16 cellular contexts compared by ENCODE assay signal in the genomic region with DNA sequence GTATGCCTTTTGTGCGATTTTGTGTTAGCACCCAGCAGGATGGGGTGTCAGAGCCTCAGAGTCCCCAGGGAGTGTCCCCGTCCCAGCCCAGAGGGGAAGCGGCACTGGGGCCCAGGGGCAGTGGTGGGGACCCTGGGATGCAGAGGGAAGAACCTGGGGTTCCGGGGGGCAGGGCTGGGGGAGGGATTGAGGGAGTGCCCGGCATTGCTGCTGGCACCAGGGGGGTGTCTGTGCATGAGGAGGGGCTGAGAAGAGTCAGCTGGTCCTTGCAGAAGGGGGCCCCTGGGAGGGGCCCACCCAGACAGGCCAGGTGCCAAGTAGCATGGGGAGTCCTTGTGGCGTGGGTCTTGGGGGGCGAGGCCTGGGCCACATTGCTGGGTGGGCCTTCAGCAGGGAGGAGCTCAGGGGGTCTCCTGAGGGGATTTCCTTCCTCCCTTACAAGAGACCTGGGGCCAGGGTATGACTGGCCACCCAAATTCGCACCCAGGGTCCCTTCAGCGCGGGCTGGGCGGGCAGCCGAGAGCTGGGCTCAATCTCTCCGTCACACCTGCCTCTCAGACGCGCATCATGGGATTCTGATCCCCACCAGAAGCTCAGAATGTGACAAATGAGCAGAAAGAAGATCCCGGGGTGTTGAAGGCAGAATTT.
DNase-seq lines count a peak whose midpoint lies in the region; ATAC-seq and TF ChIP-seq lines count a peak whose summit lies in the region.
"Had no signal": no experiment of that assay in that cellular context is flagged by ENCODE, and none has a peak within 500 bp of the region (broad histone marks: within the 10 kb centered on the region; RNA-seq: fewer than 3 reads in every experiment).

No MANE protein-coding gene starts in this region.

- intact Hi-C loops in Right ventricle myocardium superior (cut with DNase I) (no loop called here), cardiac septum (cut with DNase I) (no loop called here), lower lobe of right lung (cut with DNase I) (no loop called here), spleen (cut with DNase I; ENCODE audit: low total_unique reads) (no loop called here)
- intact Hi-C loops in activated CD4-positive, alpha-beta memory T cell treated with anti-CD3 and anti-CD28 coated beads for 36 hours (cut with micrococcal nuclease) = no loop called here

- H3K9ac ChIP-seq in BLaER1 treated with 17β-estradiol and CSF1 and Interleukin-3, amounts not matched to agents 10 nM and 100 nM = no peak overlapping the region

- H3K36me3 ChIP-seq in BLaER1 treated with 17β-estradiol and CSF1 and Interleukin-3, amounts not matched to agents 10 nM and 100 nM = no peaks in the 10 kb centered on the region
- H3K36me3 ChIP-seq in lower lobe of right lung = no peaks in the 10 kb centered on the region
- H3K36me3 ChIP-seq in spleen = no peaks in the 10 kb centered on the region

- peaks cover 0 to 41% (median 30%) of the 10 kb centered on the region in 10 experiments; a peak in 15 of 20 replicates for H3K4me1 ChIP-seq in BLaER1 treated with 17β-estradiol and CSF1 and Interleukin-3, amounts not matched to agents 10 nM and 100 nM
- H3K4me1 ChIP-seq in lower lobe of right lung (no peaks in the 10 kb centered on the region), spleen (no peaks in the 10 kb centered on the region)

- H3K27me3 Mint-ChIP-seq in activated CD4-positive, alpha-beta memory T cell treated with anti-CD3 and anti-CD28 coated beads for 36 hours = no peaks in the 10 kb centered on the region
- H3K27me3 Mint-ChIP-seq: CD4-positive, CD25-positive, alpha-beta regulatory T cell had no signal

- TF ChIP-seq CTCF in lower lobe of right lung (IDR thresholded peaks at IDR 0.05) = no peak
- TF ChIP-seq CTCF in spleen (IDR thresholded peaks at IDR 0.05 in 8 of 11, conservative IDR thresholded peaks at IDR 0.05 in 3 of 11) = no peak

- H3K4me3 ChIP-seq in BLaER1 treated with 17β-estradiol and CSF1 and Interleukin-3, amounts not matched to agents 10 nM and 100 nM = no peak overlapping the region
- no peak overlapping the region for H3K4me3 ChIP-seq in lower lobe of right lung
- H3K4me3 ChIP-seq in spleen = no peak overlapping the region
- H3K4me3 ChIP-seq: GM23338 had no signal

- no peak overlapping the region for H3K4me3 Mint-ChIP-seq in activated CD4-positive, alpha-beta memory T cell treated with anti-CD3 and anti-CD28 coated beads for 36 hours
- H3K4me3 Mint-ChIP-seq: CD4-positive, CD25-positive, alpha-beta regulatory T cell; CD8-positive, alpha-beta memory T cell; GM23338 had no signal

- 80 to 92% (median 87%) methylated on average over 16 of the region's 16 CpGs for WGBS in spleen, 5 donors

- no peak overlapping the region for H3K27ac Mint-ChIP-seq in activated CD4-positive, alpha-beta memory T cell treated with anti-CD3 and anti-CD28 coated beads for 36 hours
- H3K27ac Mint-ChIP-seq: CD4-positive, CD25-positive, alpha-beta regulatory T cell; CD8-positive, alpha-beta memory T cell; GM23338 had no signal

- ATAC-seq in Right ventricle myocardium superior (ENCODE audit: poor library complexity) (no peak), lower lobe of right lung (no peak), GM18867 (IDR thresholded peaks at IDR 0.05; ENCODE audit: unreplicated experiment) (no peak), HG02571 (IDR thresholded peaks at IDR 0.05; ENCODE audit: unreplicated experiment) (no peak)
- ATAC-seq: GM23338 had no signal

- no peak for TF ChIP-seq POLR2A in spleen (IDR thresholded peaks at IDR 0.05)

- POLR2A ChIA-PET in activated CD4-positive, alpha-beta memory T cell treated with anti-CD3 and anti-CD28 coated beads for 36 hours (lab: Charles Lee) = no interaction called here

- H3K27ac ChIP-seq in BLaER1 treated with 17β-estradiol and CSF1 and Interleukin-3, amounts not matched to agents 10 nM and 100 nM = no peak overlapping the region
- no peak overlapping the region for H3K27ac ChIP-seq in lower lobe of right lung
- no peak overlapping the region for H3K27ac ChIP-seq in spleen
- H3K27ac ChIP-seq: HL-60 had no signal

- H3K36me3 Mint-ChIP-seq in activated CD4-positive, alpha-beta memory T cell treated with anti-CD3 and anti-CD28 coated beads for 36 hours = no peaks in the 10 kb centered on the region
- H3K36me3 Mint-ChIP-seq: CD4-positive, CD25-positive, alpha-beta regulatory T cell; CD8-positive, alpha-beta memory T cell had no signal

- peak overlapping the region in 9 of 11 experiments; percentile 12 to 68 (median 53); a peak in 16 of 22 replicates for H3K4me2 ChIP-seq in BLaER1 treated with 17β-estradiol and CSF1 and Interleukin-3, amounts not matched to agents 10 nM and 100 nM
- H3K4me2 ChIP-seq: GM23338 had no signal

- peaks cover 0 to 4% (median 0%) of the 10 kb centered on the region in 11 experiments; a peak in 1 of 22 replicates for H4K20me1 ChIP-seq in BLaER1 treated with 17β-estradiol and CSF1 and Interleukin-3, amounts not matched to agents 10 nM and 100 nM

- H3K9me3 ChIP-seq in BLaER1 treated with 17β-estradiol and CSF1 and Interleukin-3, amounts not matched to agents 10 nM and 100 nM (replicated peaks in 1 of 11) = no peaks in the 10 kb centered on the region
- no peaks in the 10 kb centered on the region for H3K9me3 ChIP-seq in lower lobe of right lung
- H3K9me3 ChIP-seq in spleen = no peaks in the 10 kb centered on the region

- no peaks in the 10 kb centered on the region for H3K27me3 ChIP-seq in BLaER1 treated with 17β-estradiol and CSF1 and Interleukin-3, amounts not matched to agents 10 nM and 100 nM
- H3K27me3 ChIP-seq in lower lobe of right lung (ENCODE audit: low read depth) (peaks cover 4% of the 10 kb centered on the region), spleen (replicated peaks in 1 of 7) (peaks cover 0 to 37% (median 0%) of the 10 kb centered on the region in 7 donors)

- DNase-seq in Right ventricle myocardium superior (peak; percentile 21), cardiac septum (ENCODE audit: low spot score) (no peak), lower lobe of right lung (peak; percentile 24), spleen (peak; percentile 58)
- no peak for DNase-seq in activated CD4-positive, alpha-beta memory T cell treated with anti-CD3 and anti-CD28 coated beads for 36 hours
- DNase-seq: 8988T; C1 segment of cervical spinal cord; CD4-positive, CD25-positive, alpha-beta regulatory T cell; CD8-positive, alpha-beta memory T cell; DMS 273 treated with DMSO at 0.1 percent for 48 hours; HCEC 1CT had no signal

- H3K4me1 Mint-ChIP-seq in activated CD4-positive, alpha-beta memory T cell treated with anti-CD3 and anti-CD28 coated beads for 36 hours (ENCODE audit: low read depth) = no peaks in the 10 kb centered on the region
- H3K4me1 Mint-ChIP-seq: CD4-positive, CD25-positive, alpha-beta regulatory T cell; CD8-positive, alpha-beta memory T cell; GM23338 had no signal

- H3K9me3 Mint-ChIP-seq in activated CD4-positive, alpha-beta memory T cell treated with anti-CD3 and anti-CD28 coated beads for 36 hours = no peaks in the 10 kb centered on the region
- H3K9me3 Mint-ChIP-seq: CD8-positive, alpha-beta memory T cell had no signal

- CTCF ChIA-PET in activated CD4-positive, alpha-beta memory T cell treated with anti-CD3 and anti-CD28 coated beads for 36 hours (lab: Charles Lee) = no interaction called here

Comparison
In these comparisons a context has a peak if more than half of its experiments do, and no peak if none do; other contexts are left out.
1. DNase-seq: peak in Right ventricle myocardium superior (single experiment), lower lobe of right lung (single experiment) and spleen (single experiment); none in cardiac septum (single experiment) and activated CD4-positive, alpha-beta memory T cell treated with anti-CD3 and anti-CD28 coated beads for 36 hours (single experiment).